In genomic region chr1:193104906-193105820, GRCh38 we compare ENCODE assay signal across 8 cellular contexts. TPM values are rescaled to one million over a fixed set of nuclear protein-coding genes. Genes with fewer than 3 reads are reported as not detected.
DNase-seq lines count a peak whose midpoint lies in the region; ATAC-seq, FAIRE-seq and TF ChIP-seq lines count a peak whose summit lies in the region.

Gene GLRX2, minus strand, starts transcription at chr1:193105414. Its CDS starts 32 bp downstream, at chr1:193105382.

- no peaks in the 10 kb centered on the region for H3K9me3 ChIP-seq in kidney (ENCODE audit: control insufficient read depth in 1 of 2, low read length in 2 of 2)

- no peak for TF ChIP-seq CTCF in AG10803 (conservative IDR thresholded peaks at IDR 0.05; ENCODE audit: low read length)
- TF ChIP-seq CTCF in kidney (IDR thresholded peaks at IDR 0.05; ENCODE audit: borderline replicate concordance, extremely low read depth, insufficient read depth) = no peak

- H3K27ac ChIP-seq in kidney (ENCODE audit: low read depth in 2 of 2, low read length in 2 of 2) = peak within 1 kb of the TSS; percentile 93

- DNase-seq in AG10803 (ENCODE audit: low read depth) (peak; percentile 83), NCI-H345 treated with DMSO at 0.1 percent for 48 hours (lab: John Stamatoyannopoulos, UW; ENCODE audit: unreplicated experiment) (peak; percentile 38), kidney (peak; percentile 95)
- DNase-seq in central memory CD8-positive, alpha-beta T cell (ENCODE audit: low spot score in 2 of 2) = peak; percentile 25 to 30
- peak; percentile 28 to 62 (median 35) for DNase-seq in stimulated activated CD4-positive, alpha-beta T cell treated with anti-CD3 and anti-CD28 coated beads, Interleukin-12 subunit alpha, Interleukin-12 subunit beta, amount 100 ng/mL, for 48 hours (ENCODE audit: low read depth in 2 of 3, low spot score in 1 of 3)

- peak; percentile 94 for ATAC-seq in GM18907 (IDR thresholded peaks at IDR 0.05; ENCODE audit: unreplicated experiment)
- peak; percentile 92 for ATAC-seq in HG03135 (IDR thresholded peaks at IDR 0.05; ENCODE audit: unreplicated experiment)
- peak; percentile 90 for ATAC-seq in activated CD4-positive, CD25-positive, alpha-beta regulatory T cell treated with anti-CD3 and anti-CD28 coated beads, Interleukin-2, amount 50 U/mL, for 24 hours
- peak; percentile 93 for ATAC-seq in central memory CD8-positive, alpha-beta T cell (replicated peaks; ENCODE audit: extremely low read depth, poor library complexity, severe bottlenecking)

- H3K36me3 ChIP-seq in kidney (ENCODE audit: control insufficient read depth in 1 of 2, insufficient read depth in 2 of 2, low read length in 2 of 2) = peaks cover 2 to 4% of the 10 kb centered on the region in 2 donors

- H3K4me3 Mint-ChIP-seq in central memory CD8-positive, alpha-beta T cell = peak within 1 kb of the TSS; percentile 90

- peak within 1 kb of the TSS; percentile 59 for H3K27ac Mint-ChIP-seq in central memory CD8-positive, alpha-beta T cell (ENCODE audit: low read depth)

- H3K9ac ChIP-seq in kidney (ENCODE audit: low read length in 2 of 2) = peak within 1 kb of the TSS; percentile 98

- H3K27me3 Mint-ChIP-seq in central memory CD8-positive, alpha-beta T cell = no peaks in the 10 kb centered on the region

- H3K4me3 ChIP-seq in AG10803 (ENCODE audit: low read length) (peak within 1 kb of the TSS; percentile 77), kidney (ENCODE audit: low read length in 2 of 2) (peak within 1 kb of the TSS; percentile 92 to 99)

- peaks cover 29% of the 10 kb centered on the region for H3K4me1 Mint-ChIP-seq in central memory CD8-positive, alpha-beta T cell

- FAIRE-seq in kidney (lab: Jason Lieb, UNC) = no peak

- intact Hi-C loops in kidney (cut with DNase I) = no loop called here

- no peaks in the 10 kb centered on the region for H3K9me3 Mint-ChIP-seq in central memory CD8-positive, alpha-beta T cell

- peaks cover 9% of the 10 kb centered on the region for H3K36me3 Mint-ChIP-seq in central memory CD8-positive, alpha-beta T cell (ENCODE audit: insufficient read depth)

- H3K4me1 ChIP-seq in kidney (ENCODE audit: control insufficient read depth in 1 of 2, insufficient read depth in 1 of 2, low read depth in 1 of 2, low read length in 2 of 2) = peaks cover 8 to 10% of the 10 kb centered on the region in 2 donors

RNA-seq across cellular contexts. Expression of gene GLRX2, which starts in this region (rescaled TPM):
- 15.6 TPM for total RNA-seq in kidney
- 25.3 TPM for polyA plus RNA-seq in kidney (ENCODE audit: insufficient read depth, low read depth, low replicate concordance)

Comparison
In these comparisons a context has a peak if more than half of its experiments do, and no peak if none do; other contexts are left out.
1. Peak in every context shown above with its lines: DNase-seq, ATAC-seq, H3K4me3 ChIP-seq and H3K27ac ChIP-seq.
2. DNase-seq: peak in every context shown above with its lines; median percentile 95 in kidney; 83 in AG10803; 38 in NCI-H345 treated with DMSO at 0.1 percent for 48 hours; 35 in stimulated activated CD4-positive, alpha-beta T cell treated with anti-CD3 and anti-CD28 coated beads, Interleukin-12 subunit alpha, Interleukin-12 subunit beta, amount 100 ng/mL, for 48 hours; 28 in central memory CD8-positive, alpha-beta T cell.